ENCODE assay signal across 9 cellular contexts in genomic region chr12:75641031-75641780, GRCh38.
A peak's percentile ranks its signal among the peaks of the same experiment; 100 is the strongest.
DNase-seq lines count a peak whose midpoint lies in the region; ATAC-seq, FAIRE-seq and TF ChIP-seq lines count a peak whose summit lies in the region.
"Had no signal": no experiment of that assay in that cellular context is flagged by ENCODE, and none has a peak within 500 bp of the region (broad histone marks: within the 10 kb centered on the region; RNA-seq: fewer than 3 reads in every experiment).

No MANE protein-coding gene starts in this region.

- H3K36me3 ChIP-seq in MM.1S (replicated peaks; ENCODE audit: insufficient read depth, low read length) (no peaks in the 10 kb centered on the region), HepG2 (replicated peaks in 1 of 2; ENCODE audit: control insufficient read depth in 1 of 2, insufficient read depth in 2 of 2, low read length in 2 of 2) (no peaks in the 10 kb centered on the region), adrenal gland (replicated peaks in 1 of 2) (no peaks in the 10 kb centered on the region)
- H3K36me3 ChIP-seq: upper lobe of left lung had no signal

- WGBS in HepG2 (ENCODE audit: low lambda C conversion rate) = 80% methylated on average over 4 of the region's 4 CpGs
- WGBS in adrenal gland, 4 donors = 75 to 86% (median 77%) methylated on average over 4 of the region's 4 CpGs

- H3F3A ChIP-seq in MM.1S (ENCODE audit: insufficient read depth, low read length) = 0 out of 2 replicates have a peak, but pooled peaks cover 3% of the 10 kb centered on the region

- no peak for TF ChIP-seq RAD21 in HepG2 (CRISPR knock-in tag; IDR thresholded peaks at IDR 0.05)

- H3K27ac ChIP-seq in MM.1S (ENCODE audit: low read length) (peak overlapping the region; percentile 43; the same call in 1 of the 2 replicates), HepG2 (ENCODE audit: extremely low read length, insufficient read depth, low read length) (no peak overlapping the region), adrenal gland (no peak overlapping the region)
- H3K27ac ChIP-seq: upper lobe of left lung had no signal

- no peak for TF ChIP-seq EP300 in HepG2 (IDR thresholded peaks at IDR 0.05; ENCODE audit: low read depth in 2 of 2, low read length in 2 of 2)
- no peak for TF ChIP-seq EP300 in HepG2 (CRISPR knock-in tag; IDR thresholded peaks at IDR 0.05; ENCODE audit: borderline replicate concordance)

- H3K4me3 ChIP-seq in HFF-Myc (replicated peaks; ENCODE audit: low read depth, low read length) (no peak overlapping the region), MM.1S (ENCODE audit: low read length) (no peak overlapping the region), HepG2 (replicated peaks in 1 of 3; ENCODE audit: insufficient read depth in 1 of 3, low read depth in 2 of 3, low read length in 3 of 3) (no peak overlapping the region), adrenal gland (no peak overlapping the region)
- H3K4me3 ChIP-seq: upper lobe of left lung had no signal

- H2AFZ ChIP-seq in MM.1S (ENCODE audit: low read length) (peak overlapping the region; percentile 53), HepG2 (ENCODE audit: low read length) (no peak overlapping the region)

- intact Hi-C loops in HepG2 (cut with micrococcal nuclease; ENCODE audit: unreplicated experiment) = no loop called here
- intact Hi-C loops in adrenal gland (cut with DNase I) = no loop called here

- in situ Hi-C loops in HepG2 (cut with HindIII; ENCODE audit: extremely low pct_ligation_motif_present, low pct_unique_long_range_greater_than_20kb) = no loop called here

- peak overlapping the region; percentile 1 for H3K4me3 Mint-ChIP-seq in activated T-cell treated with anti-CD3 and anti-CD28 coated beads, Interleukin-2, amount 50 U/mL, for 4 hours
- no peak overlapping the region for H3K4me3 Mint-ChIP-seq in progenitor cell of endocrine pancreas (ENCODE audit: low read depth)

- no peak overlapping the region for H3K27ac Mint-ChIP-seq in progenitor cell of endocrine pancreas

- TF ChIP-seq CTCF in HFF-Myc (IDR thresholded peaks at IDR 0.05; ENCODE audit: low read depth, low read length, missing control alignments) = no peak
- TF ChIP-seq CTCF in MM.1S (IDR thresholded peaks at IDR 0.05; ENCODE audit: low read length) = no peak
- TF ChIP-seq CTCF in HepG2 (CRISPR knock-in tag; IDR thresholded peaks at IDR 0.05) = no peak
- TF ChIP-seq CTCF in adrenal gland (IDR thresholded peaks at IDR 0.05) = no peak
- TF ChIP-seq CTCF in progenitor cell of endocrine pancreas (IDR thresholded peaks at IDR 0.05; ENCODE audit: unreplicated experiment) = no peak

- no peaks in the 10 kb centered on the region for H3K27me3 Mint-ChIP-seq in activated T-cell treated with anti-CD3 and anti-CD28 coated beads, Interleukin-2, amount 50 U/mL, for 4 hours (ENCODE audit: low read depth)
- H3K27me3 Mint-ChIP-seq in progenitor cell of endocrine pancreas = no peaks in the 10 kb centered on the region

- CTCF ChIA-PET in HepG2 (lab: Yijun Ruan, JAX; ENCODE audit: low intra/inter-chr PET ratio, low total read pairs) = no interaction called here

- BruUV-seq in HepG2 (replicated peaks; lab: Mats Ljungman, UMichigan) = no TSS peak

- FAIRE-seq in HepG2 (lab: Jason Lieb, UNC) = no peak

- H4K20me1 ChIP-seq in MM.1S (ENCODE audit: insufficient read depth, low read length) (no peaks in the 10 kb centered on the region), HepG2 (ENCODE audit: insufficient read depth, low read length) (no peaks in the 10 kb centered on the region)

- no peaks in the 10 kb centered on the region for H3K9me3 Mint-ChIP-seq in activated T-cell treated with anti-CD3 and anti-CD28 coated beads, Interleukin-2, amount 50 U/mL, for 4 hours
- H3K9me3 Mint-ChIP-seq in progenitor cell of endocrine pancreas (ENCODE audit: low read depth) = no peaks in the 10 kb centered on the region

- H3K9ac ChIP-seq in MM.1S (ENCODE audit: low read length) (no peak overlapping the region), HepG2 (ENCODE audit: insufficient read depth, low read depth, low read length) (no peak overlapping the region)

- POLR2A ChIA-PET in HepG2 (lab: Yijun Ruan, JAX) = interaction anchor here (1.8 kb wide), 1 partner anchor 24 kb away, joined by 5 read pairs; no protein-coding TSS in a partner anchor

- no peaks in the 10 kb centered on the region for H3K36me3 Mint-ChIP-seq in activated T-cell treated with anti-CD3 and anti-CD28 coated beads, Interleukin-2, amount 50 U/mL, for 4 hours (ENCODE audit: insufficient read depth)
- H3K36me3 Mint-ChIP-seq in progenitor cell of endocrine pancreas (ENCODE audit: insufficient read depth) = no peaks in the 10 kb centered on the region

- DNase-seq in HFF-Myc (ENCODE audit: extremely low read depth, low read depth) (peak; percentile 88), MM.1S (peak; percentile 65), HepG2 (ENCODE audit: low spot score) (no peak), mucosa of gallbladder (ENCODE audit: low spot score) (no peak), adrenal gland (no peak), progenitor cell of endocrine pancreas (ENCODE audit: low spot score, unreplicated experiment) (no peak)
- peak; percentile 5 for DNase-seq in activated T-cell treated with anti-CD3 and anti-CD28 coated beads, Interleukin-2, amount 50 U/mL, for 4 hours
- DNase-seq: upper lobe of left lung had no signal

- no peaks in the 10 kb centered on the region for H3K9me3 ChIP-seq in MM.1S (replicated peaks; ENCODE audit: insufficient read depth, low read length)
- H3K9me3 ChIP-seq in HepG2 (ENCODE audit: low read length) = no peaks in the 10 kb centered on the region
- H3K9me3 ChIP-seq in adrenal gland (replicated peaks in 1 of 3) = no peaks in the 10 kb centered on the region
- H3K9me3 ChIP-seq: upper lobe of left lung had no signal

- H3K4me2 ChIP-seq in MM.1S (ENCODE audit: low read depth, low read length) = peak overlapping the region; percentile 30; the same call in 1 of the 2 replicates
- no peak overlapping the region for H3K4me2 ChIP-seq in HepG2 (ENCODE audit: low read depth, low read length)

- H3K4me1 Mint-ChIP-seq in activated T-cell treated with anti-CD3 and anti-CD28 coated beads, Interleukin-2, amount 50 U/mL, for 4 hours (ENCODE audit: low read depth) = peaks cover 30% of the 10 kb centered on the region
- peaks cover 39% of the 10 kb centered on the region for H3K4me1 Mint-ChIP-seq in progenitor cell of endocrine pancreas (ENCODE audit: low read depth)

- ATAC-seq in GM18505 (IDR thresholded peaks at IDR 0.05; ENCODE audit: unreplicated experiment) (peak; percentile 100), HepG2 (no peak)
- ATAC-seq in activated T-cell treated with anti-CD3 and anti-CD28 coated beads, Interleukin-2, amount 50 U/mL, for 4 hours = peak; percentile 84 to 90

- H3K9me2 ChIP-seq in MM.1S (replicated peaks; ENCODE audit: insufficient read depth, low read length) = no peaks in the 10 kb centered on the region

- no peaks in the 10 kb centered on the region for H3K79me2 ChIP-seq in MM.1S (ENCODE audit: low read length)
- H3K79me2 ChIP-seq in HepG2 (ENCODE audit: insufficient read depth, low read length) = no peaks in the 10 kb centered on the region

- H3K4me1 ChIP-seq in MM.1S (ENCODE audit: low read length) (peaks cover 14% of the 10 kb centered on the region), HepG2 (ENCODE audit: insufficient read depth, low read length) (peaks cover 39% of the 10 kb centered on the region), adrenal gland (replicated peaks in 1 of 2) (no peaks in the 10 kb centered on the region)
- H3K4me1 ChIP-seq: upper lobe of left lung had no signal

- TF ChIP-seq POLR2A in GM18505 (IDR thresholded peaks at IDR 0.05; ENCODE audit: borderline replicate concordance, extremely low read depth, insufficient read depth, insufficient read length) (no peak), HepG2 (IDR thresholded peaks at IDR 0.05; ENCODE audit: insufficient read depth in 1 of 2, low read depth in 2 of 2, low read length in 2 of 2) (no peak), adrenal gland (IDR thresholded peaks at IDR 0.05) (no peak)

- H3K27me3 ChIP-seq in MM.1S (replicated peaks; ENCODE audit: insufficient read depth, low read length) (no peaks in the 10 kb centered on the region), HepG2 (ENCODE audit: control insufficient read depth in 1 of 2, insufficient read depth in 2 of 2, low read length in 2 of 2) (no peaks in the 10 kb centered on the region), adrenal gland (no peaks in the 10 kb centered on the region)
- H3K27me3 ChIP-seq: upper lobe of left lung had no signal

TF ChIP-seq in HepG2, 621 proteins besides CTCF, POLR2A, EP300 and RAD21:
- TF ChIP-seq FOSL2 (CRISPR knock-in tag; IDR thresholded peaks at IDR 0.05) = peak; percentile 50
- no peak for TF ChIP-seq HINFP (CRISPR knock-in tag; IDR thresholded peaks at IDR 0.05; ENCODE audit: low read depth)

Comparison
In these comparisons a context has a peak if more than half of its experiments do, and no peak if none do; other contexts are left out.
1. DNase-seq: peak in HFF-Myc (single experiment), MM.1S (single experiment) and activated T-cell treated with anti-CD3 and anti-CD28 coated beads, Interleukin-2, amount 50 U/mL, for 4 hours (single experiment); none in HepG2 (single experiment), mucosa of gallbladder (single experiment), adrenal gland (0 of 7) and progenitor cell of endocrine pancreas (single experiment).